Comparison of ENCODE assay signal across 13 cellular contexts in genomic region chr21:26177741-26178452, GRCh38. TPM values are rescaled to one million over a fixed set of nuclear protein-coding genes. Genes with fewer than 3 reads are reported as not detected.
DNase-seq lines count a peak whose midpoint lies in the region; ATAC-seq and TF ChIP-seq lines count a peak whose summit lies in the region.
"Had no signal": no experiment of that assay in that cellular context is flagged by ENCODE, and none has a peak within 500 bp of the region (broad histone marks: within the 10 kb centered on the region; RNA-seq: fewer than 3 reads in every experiment).

No MANE protein-coding gene starts in this region.

- intact Hi-C loops in activated B cell treated with CpG ODN at 0.5 μM for 24 hours (cut with micrococcal nuclease): no loop called here

- POLR2A ChIA-PET in activated B cell treated with CpG ODN at 0.5 μM for 24 hours (lab: Charles Lee): no interaction called here

- no peaks in the 10 kb centered on the region for H3K36me3 Mint-ChIP-seq in activated B cell treated with CpG ODN at 0.5 μM for 24 hours (ENCODE audit: low read depth)
- H3K36me3 Mint-ChIP-seq: activated naive CD4-positive, alpha-beta T cell treated with anti-CD3 and anti-CD28 coated beads, Interleukin-2, amount 50 U/mL, for 24 hours had no signal

- CTCF ChIA-PET in activated B cell treated with CpG ODN at 0.5 μM for 24 hours (lab: Charles Lee): interaction anchor here (0.8 kb wide), 1 partner anchor 296 kb away, joined by 3 read pairs; no protein-coding TSS in a partner anchor

- H3K4me3 ChIP-seq in AG10803 (ENCODE audit: low read length): no peak overlapping the region
- H3K4me3 ChIP-seq: mucosa of descending colon, tibial artery had no signal

- H3K27me3 Mint-ChIP-seq in activated B cell treated with CpG ODN at 0.5 μM for 24 hours: peaks cover 11% of the 10 kb centered on the region
- H3K27me3 Mint-ChIP-seq: activated naive CD4-positive, alpha-beta T cell treated with anti-CD3 and anti-CD28 coated beads, Interleukin-2, amount 50 U/mL, for 24 hours had no signal

- DNase-seq in AG10803 (ENCODE audit: low read depth): peak; percentile 51
- DNase-seq in activated B cell treated with CpG ODN at 0.5 μM for 24 hours: no peak
- no peak for DNase-seq in NCI-H1694 treated with DMSO at 0.1 percent for 48 hours (lab: John Stamatoyannopoulos, UW)
- no peak for DNase-seq in occipital lobe (lab: John Stamatoyannopoulos, UW)
- DNase-seq in putamen (ENCODE audit: low spot score): no peak
- DNase-seq in NCI-H1105 (lab: John Stamatoyannopoulos, UW): no peak
- DNase-seq: mucosa of descending colon, NCI-H2081 treated with DMSO at 0.1 percent for 48 hours, tibial artery had no signal

- ATAC-seq in GM19397 (IDR thresholded peaks at IDR 0.05; ENCODE audit: unreplicated experiment) (peak; percentile 76), HG03097 (IDR thresholded peaks at IDR 0.05; ENCODE audit: low FRiP score, unreplicated experiment) (peak; percentile 67), activated B cell treated with CpG ODN at 0.5 μM for 24 hours (ENCODE audit: low read depth) (peak; percentile 37)

- peaks cover 9% of the 10 kb centered on the region for H3K4me1 Mint-ChIP-seq in activated B cell treated with CpG ODN at 0.5 μM for 24 hours
- H3K4me1 Mint-ChIP-seq: activated naive CD4-positive, alpha-beta T cell treated with anti-CD3 and anti-CD28 coated beads, Interleukin-2, amount 50 U/mL, for 24 hours; central memory CD8-positive, alpha-beta T cell had no signal

- no peak overlapping the region for H3K27ac Mint-ChIP-seq in activated B cell treated with CpG ODN at 0.5 μM for 24 hours
- H3K27ac Mint-ChIP-seq: activated naive CD4-positive, alpha-beta T cell treated with anti-CD3 and anti-CD28 coated beads, Interleukin-2, amount 50 U/mL, for 24 hours had no signal

- no peak overlapping the region for H3K4me3 Mint-ChIP-seq in activated B cell treated with CpG ODN at 0.5 μM for 24 hours
- H3K4me3 Mint-ChIP-seq: activated naive CD4-positive, alpha-beta T cell treated with anti-CD3 and anti-CD28 coated beads, Interleukin-2, amount 50 U/mL, for 24 hours; central memory CD8-positive, alpha-beta T cell had no signal

- no peak for TF ChIP-seq CTCF in AG10803 (conservative IDR thresholded peaks at IDR 0.05; ENCODE audit: low read length)
- TF ChIP-seq CTCF in activated B cell treated with CpG ODN at 0.5 μM for 24 hours (IDR thresholded peaks at IDR 0.05): no peak

- H3K9me3 Mint-ChIP-seq in activated B cell treated with CpG ODN at 0.5 μM for 24 hours: no peaks in the 10 kb centered on the region
- H3K9me3 Mint-ChIP-seq: activated naive CD4-positive, alpha-beta T cell treated with anti-CD3 and anti-CD28 coated beads, Interleukin-2, amount 50 U/mL, for 24 hours; central memory CD8-positive, alpha-beta T cell had no signal

RNA-seq across cellular contexts. Expression of gene APP, which starts 7.3 kb away (rescaled TPM):
- total RNA-seq in activated B cell treated with CpG ODN at 0.5 μM for 24 hours (28.2 and 32.1 TPM in 2 replicates), occipital lobe (354 TPM)

Comparison
In these comparisons a context has a peak if more than half of its experiments do, and no peak if none do; other contexts are left out.
1. RNA of gene APP, which starts 7.3 kb away (total RNA-seq): 354 TPM in occipital lobe (single experiment); 28.2 to 32.1 TPM in activated B cell treated with CpG ODN at 0.5 μM for 24 hours; every median in the first group is over 10 times any median in the second.
2. Peak in every context shown above with its lines, with median percentiles within 50 percentile points of each other: ATAC-seq.